ENCODE assay signal across 8 cellular contexts in genomic region chr2:58428286-58428552, GRCh38.
DNase-seq lines count a peak whose midpoint lies in the region; ATAC-seq and TF ChIP-seq lines count a peak whose summit lies in the region.

No MANE protein-coding gene starts in this region.

- in situ Hi-C loops in GM13976 (cut with MboI; ENCODE audit: low sequenced_read_pairs, unreplicated experiment) = no loop called here

- peak overlapping the region; percentile 26 for H3K4me3 ChIP-seq in SU-DHL-6 (ENCODE audit: insufficient read depth, low read length, poor library complexity, severe bottlenecking)
- H3K4me3 ChIP-seq in tibial nerve = peak overlapping the region in 2 of 4 donors; percentile 19 to 43
- H3K4me3 ChIP-seq in tibial artery = peak overlapping the region in 1 of 2 donors; percentile 31

- peak overlapping the region; percentile 42 for H3K4me2 ChIP-seq in SU-DHL-6 (ENCODE audit: low read depth, low read length, poor library complexity, severe bottlenecking)

- peaks cover 0 to 17% (median 3%) of the 10 kb centered on the region in 4 donors for H3K4me1 ChIP-seq in tibial nerve
- H3K4me1 ChIP-seq in tibial artery = peaks cover 0 to 13% (median 9%) of the 10 kb centered on the region in 4 donors

- DNase-seq in GM13976 (ENCODE audit: low spot score) (peak; percentile 62), glutamatergic neuron (no peak), inferior parietal cortex (ENCODE audit: extremely low spot score) (no peak), tibial nerve (ENCODE audit: low spot score in 2 of 2) (no peak), tibial artery (no peak)
- DNase-seq in stimulated activated naive B cell treated with anti-CD40 and anti-IgM and Interleukin-4, amounts not matched to agents 10 μg/mL and 1 μg/mL and 100 μg/mL, for 72 hours = no peak

- H3K9me3 ChIP-seq in SU-DHL-6 (ENCODE audit: insufficient read depth, low read length) = no peaks in the 10 kb centered on the region
- no peaks in the 10 kb centered on the region for H3K9me3 ChIP-seq in tibial nerve
- H3K9me3 ChIP-seq in tibial artery = no peaks in the 10 kb centered on the region

- intact Hi-C loops in tibial artery (cut with DNase I; ENCODE audit: low total_unique reads) = no loop called here

- H3K27me3 Mint-ChIP-seq in glutamatergic neuron (ENCODE audit: unreplicated experiment) = peaks cover 8% of the 10 kb centered on the region
- H3K27me3 Mint-ChIP-seq in stimulated activated naive B cell treated with anti-CD40 and anti-IgM and Interleukin-4, amounts not matched to agents 10 μg/mL and 1 μg/mL and 100 μg/mL, for 72 hours = peaks cover 29 to 42% of the 10 kb centered on the region in 2 donors

- H3K4me1 Mint-ChIP-seq in glutamatergic neuron (ENCODE audit: low read depth, unreplicated experiment) = peaks cover 13% of the 10 kb centered on the region
- H3K4me1 Mint-ChIP-seq in stimulated activated naive B cell treated with anti-CD40 and anti-IgM and Interleukin-4, amounts not matched to agents 10 μg/mL and 1 μg/mL and 100 μg/mL, for 72 hours = peaks cover 2 to 9% of the 10 kb centered on the region in 2 donors

- H3K27me3 ChIP-seq in SU-DHL-6 (ENCODE audit: low read length) = no peaks in the 10 kb centered on the region
- H3K27me3 ChIP-seq in tibial nerve = peaks cover 0 to 38% of the 10 kb centered on the region in 2 donors
- H3K27me3 ChIP-seq in tibial artery = peaks cover 0 to 39% of the 10 kb centered on the region in 2 donors

- ATAC-seq in HG03432 (IDR thresholded peaks at IDR 0.05; ENCODE audit: unreplicated experiment) = peak; percentile 64
- ATAC-seq in stimulated activated naive B cell treated with anti-CD40 and anti-IgM and Interleukin-4, amounts not matched to agents 10 μg/mL and 1 μg/mL and 100 μg/mL, for 72 hours (replicated peaks) = peak; percentile 63 to 65

- WGBS in tibial nerve, 2 donors = 0% methylated on average over 18 to 26 of the region's 37 CpGs

- TF ChIP-seq CTCF in GM13976 (IDR thresholded peaks at IDR 0.05; ENCODE audit: borderline replicate concordance, control extremely low read depth, extremely low read depth, insufficient read depth, missing control alignments) (no peak), SU-DHL-6 (IDR thresholded peaks at IDR 0.05; ENCODE audit: insufficient read depth, low read length, poor library complexity, severe bottlenecking) (no peak), glutamatergic neuron (IDR thresholded peaks at IDR 0.05; ENCODE audit: partially characterized antibody, unreplicated experiment) (no peak), tibial nerve (IDR thresholded peaks at IDR 0.05) (no peak), tibial artery (IDR thresholded peaks at IDR 0.05) (no peak)

- no peaks in the 10 kb centered on the region for H3K36me3 ChIP-seq in SU-DHL-6 (ENCODE audit: low read length)
- H3K36me3 ChIP-seq in tibial nerve = no peaks in the 10 kb centered on the region
- no peaks in the 10 kb centered on the region for H3K36me3 ChIP-seq in tibial artery

- TF ChIP-seq POLR2A in tibial nerve (IDR thresholded peaks at IDR 0.05) = no peak

- no peaks in the 10 kb centered on the region for H3F3A ChIP-seq in SU-DHL-6 (ENCODE audit: insufficient read depth)

- no peak overlapping the region for H3K9ac ChIP-seq in SU-DHL-6 (ENCODE audit: low read length)

- H3K79me2 ChIP-seq in SU-DHL-6 (ENCODE audit: insufficient read depth, low read length) = no peaks in the 10 kb centered on the region

- peaks cover 17% of the 10 kb centered on the region for H3K9me3 Mint-ChIP-seq in glutamatergic neuron (ENCODE audit: unreplicated experiment)
- H3K9me3 Mint-ChIP-seq in stimulated activated naive B cell treated with anti-CD40 and anti-IgM and Interleukin-4, amounts not matched to agents 10 μg/mL and 1 μg/mL and 100 μg/mL, for 72 hours = no peaks in the 10 kb centered on the region

- H3K4me3 Mint-ChIP-seq in glutamatergic neuron (ENCODE audit: unreplicated experiment) = peak overlapping the region; percentile 93
- peak overlapping the region; percentile 84 to 87 for H3K4me3 Mint-ChIP-seq in stimulated activated naive B cell treated with anti-CD40 and anti-IgM and Interleukin-4, amounts not matched to agents 10 μg/mL and 1 μg/mL and 100 μg/mL, for 72 hours

- H3K27ac Mint-ChIP-seq in glutamatergic neuron (ENCODE audit: unreplicated experiment) = peak overlapping the region; percentile 97
- no peak overlapping the region for H3K27ac Mint-ChIP-seq in stimulated activated naive B cell treated with anti-CD40 and anti-IgM and Interleukin-4, amounts not matched to agents 10 μg/mL and 1 μg/mL and 100 μg/mL, for 72 hours

- H3K36me3 Mint-ChIP-seq in glutamatergic neuron (ENCODE audit: unreplicated experiment) = no peaks in the 10 kb centered on the region
- no peaks in the 10 kb centered on the region for H3K36me3 Mint-ChIP-seq in stimulated activated naive B cell treated with anti-CD40 and anti-IgM and Interleukin-4, amounts not matched to agents 10 μg/mL and 1 μg/mL and 100 μg/mL, for 72 hours

- TF ChIP-seq EP300 in tibial nerve (IDR thresholded peaks at IDR 0.05) = no peak

- no peaks in the 10 kb centered on the region for H4K20me1 ChIP-seq in SU-DHL-6 (ENCODE audit: low read depth, low read length)

- no peak overlapping the region for H3K27ac ChIP-seq in SU-DHL-6 (ENCODE audit: low read depth, low read length)
- H3K27ac ChIP-seq in tibial nerve = no peak overlapping the region
- no peak overlapping the region for H3K27ac ChIP-seq in tibial artery

- H3K9me2 ChIP-seq in SU-DHL-6 (replicated peaks; ENCODE audit: insufficient read depth, low read length) = no peaks in the 10 kb centered on the region

- H2AFZ ChIP-seq in SU-DHL-6 (ENCODE audit: low read depth, low read length, severe bottlenecking) = no peak overlapping the region
